ENCODE assay signal across 24 cellular contexts in genomic region chr6:109669811-109670210, GRCh38.
"Had no signal": no experiment of that assay in that cellular context is flagged by ENCODE, and none has a peak within 500 bp of the region (broad histone marks: within the 10 kb centered on the region; RNA-seq: fewer than 3 reads in every experiment).

No MANE protein-coding gene starts in this region.

- H3K36me3 ChIP-seq: neutrophil, pancreas, right lobe of liver, thoracic aorta, thyroid gland, upper lobe of right lung, uterus had no signal

- DNase-seq: naive thymus-derived CD8-positive, alpha-beta T cell; nephron progenitor cell; nucleus accumbens; pancreas; psoas muscle; right cardiac atrium; right lobe of liver; sigmoid colon; small intestine; stimulated activated CD4-positive, alpha-beta T cell treated with anti-CD3 and anti-CD28 coated beads, Interleukin-15, amount 100 ng/mL, for 24 hours; stimulated activated CD4-positive, alpha-beta T cell treated with anti-CD3 and anti-CD28 coated beads, Interleukin-2, amount 100 ng/mL, for 24 hours; stimulated activated CD4-positive, alpha-beta T cell treated with anti-CD3 and anti-CD28 coated beads, Interleukin-2, amount 100 ng/mL, for 48 hours; stimulated activated CD4-positive, alpha-beta T cell treated with anti-CD3 and anti-CD28 coated beads, Interleukin-4, amount 100 ng/mL, for 24 hours; stimulated activated naive B cell treated with anti-CD40 and anti-IgM and Interleukin-4, amounts not matched to agents 10 μg/mL and 1 μg/mL and 100 μg/mL, for 72 hours; stimulated activated naive CD4-positive, alpha-beta T cell treated with Interleukin-2 at 50 U/mL for 16 hours; stomach; thyroid gland; transverse colon; upper lobe of right lung; uterus had no signal

- H3K27me3 ChIP-seq: neutrophil, pancreas, right lobe of liver, sigmoid colon, stomach, thyroid gland, transverse colon, upper lobe of right lung, uterus had no signal

- H3K9me3 ChIP-seq: neutrophil, pancreas, psoas muscle, right lobe of liver, sigmoid colon, stomach, thoracic aorta, thyroid gland, transverse colon, upper lobe of right lung, uterus had no signal

- H3K4me1 ChIP-seq: pancreas, psoas muscle, right lobe of liver, sigmoid colon, stomach, thyroid gland, transverse colon, upper lobe of right lung, uterus had no signal

- H3K27ac ChIP-seq: neutrophil, pancreas, psoas muscle, right lobe of liver, sigmoid colon, stomach, thoracic aorta, thyroid gland, transverse colon, upper lobe of right lung, uterus had no signal

- ATAC-seq: naive thymus-derived CD8-positive, alpha-beta T cell; natural killer cell treated with Interleukin-12 subunit alpha and Interleukin-12 subunit beta and Interleukin-15 and Interleukin-18, amount 100 ng/mL, for 72 hours; pancreas; psoas muscle; right cardiac atrium; right lobe of liver; stimulated activated effector memory CD8-positive, alpha-beta T cell treated with anti-CD3 and anti-CD28 coated beads, Interleukin-12 subunit alpha, Interleukin-12 subunit beta, amount 100 ng/mL, for 72 hours; stimulated activated naive B cell treated with anti-CD40 and anti-IgM and Interleukin-4, amounts not matched to agents 10 μg/mL and 1 μg/mL and 100 μg/mL, for 72 hours; upper lobe of right lung had no signal

- H3K4me3 ChIP-seq: pancreas, psoas muscle, right lobe of liver, sigmoid colon, stomach, thoracic aorta, thyroid gland, transverse colon, upper lobe of right lung, uterus had no signal
